Comparison of ENCODE assay signal across 8 cellular contexts in the genomic region with DNA sequence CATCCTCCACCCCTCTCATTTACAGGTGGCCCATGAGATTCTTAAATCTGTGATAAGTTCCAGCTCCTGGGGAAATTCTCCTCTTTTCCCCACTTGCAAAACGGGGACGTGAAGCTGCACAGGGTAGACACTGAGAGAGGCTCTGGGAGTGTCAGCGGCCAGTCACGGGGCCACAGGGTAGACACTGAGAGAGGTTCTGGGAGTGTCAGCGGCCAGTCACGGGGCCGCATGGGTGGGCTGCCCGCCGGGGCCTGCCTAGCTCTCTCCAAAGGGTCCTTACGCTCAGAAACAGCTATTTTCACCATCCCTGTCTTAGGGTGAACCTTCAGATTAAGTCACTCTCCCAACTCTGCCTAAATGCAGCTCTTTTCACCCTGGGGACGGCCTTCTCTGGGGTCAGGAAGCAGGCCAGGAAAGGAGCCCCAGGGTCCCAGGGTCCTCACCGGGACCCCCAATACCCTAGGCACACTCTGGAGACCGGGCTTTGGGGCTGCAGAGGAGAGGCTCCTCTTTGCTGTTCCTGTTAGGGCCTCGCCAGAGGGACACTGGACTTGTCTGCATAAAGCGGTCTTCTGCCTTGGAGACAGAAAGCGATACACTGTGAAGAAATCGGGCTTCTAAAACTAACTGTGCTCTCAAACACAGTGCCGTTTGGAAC. TPM values are rescaled to one million over a fixed set of nuclear protein-coding genes. Genes with fewer than 3 reads are reported as not detected.
DNase-seq lines count a peak whose midpoint lies in the region.

No MANE protein-coding gene starts in this region.

- H3K36me3 ChIP-seq in urinary bladder (ENCODE audit: insufficient read depth): no peaks in the 10 kb centered on the region

- peak overlapping the region; percentile 74 for H3K4me3 ChIP-seq in urinary bladder (ENCODE audit: low read depth, low read length)

- H3K9me3 Mint-ChIP-seq in activated naive CD8-positive, alpha-beta T cell (ENCODE audit: low read depth): no peaks in the 10 kb centered on the region

- peaks cover 3% of the 10 kb centered on the region for H3K36me3 Mint-ChIP-seq in activated naive CD8-positive, alpha-beta T cell

- H3K27ac Mint-ChIP-seq in activated naive CD8-positive, alpha-beta T cell: peak overlapping the region; percentile 99

- H3K4me1 Mint-ChIP-seq in activated naive CD8-positive, alpha-beta T cell (ENCODE audit: low read depth): peaks cover 36% of the 10 kb centered on the region

- H3K4me1 ChIP-seq in urinary bladder (ENCODE audit: insufficient read depth): no peaks in the 10 kb centered on the region

- H3K27me3 Mint-ChIP-seq in activated naive CD8-positive, alpha-beta T cell: no peaks in the 10 kb centered on the region

- peak; percentile 58 for DNase-seq in stimulated activated CD4-positive, alpha-beta T cell treated with anti-CD3 and anti-CD28 coated beads, Interleukin-15, amount 100 ng/mL, for 24 hours
- DNase-seq in stimulated activated CD4-positive, alpha-beta T cell treated with anti-CD3 and anti-CD28 coated beads, Interleukin-1b, Interleukin-23, amount 100 ng/mL, for 48 hours: no peak
- DNase-seq in medulla oblongata (ENCODE audit: extremely low spot score) (peak; percentile 60), NCI-H2029 treated with DMSO at 0.1 percent for 48 hours (lab: John Stamatoyannopoulos, UW) (no peak), NCI-H69 (lab: John Stamatoyannopoulos, UW) (no peak), NCI-H345 treated with DMSO at 0.1 percent for 48 hours (lab: John Stamatoyannopoulos, UW; ENCODE audit: unreplicated experiment) (no peak)

- H3K4me3 Mint-ChIP-seq in activated naive CD8-positive, alpha-beta T cell: peak overlapping the region; percentile 97

- 80% methylated on average over 18 of the region's 18 CpGs for WGBS in urinary bladder

- H3K27ac ChIP-seq in urinary bladder (ENCODE audit: low read depth): peak overlapping the region; percentile 59

RNA-seq across cellular contexts. Expression of a gene that starts 1.5 kb away (rescaled TPM):
- 3.1 TPM for total RNA-seq in urinary bladder
- 1.9 TPM for polyA plus RNA-seq in urinary bladder

RNA-seq across cellular contexts. Expression of a gene that starts 14.7 kb away (rescaled TPM):
- 4.1 TPM for total RNA-seq in urinary bladder
- polyA plus RNA-seq in urinary bladder: 11.0 TPM

Comparison
In these comparisons a context has a peak if more than half of its experiments do, and no peak if none do; other contexts are left out.
1. DNase-seq: peak in stimulated activated CD4-positive, alpha-beta T cell treated with anti-CD3 and anti-CD28 coated beads, Interleukin-15, amount 100 ng/mL, for 24 hours (single experiment) and medulla oblongata (single experiment); none in stimulated activated CD4-positive, alpha-beta T cell treated with anti-CD3 and anti-CD28 coated beads, Interleukin-1b, Interleukin-23, amount 100 ng/mL, for 48 hours (single experiment), NCI-H2029 treated with DMSO at 0.1 percent for 48 hours (single experiment), NCI-H69 (single experiment) and NCI-H345 treated with DMSO at 0.1 percent for 48 hours (single experiment).